In the genomic region with DNA sequence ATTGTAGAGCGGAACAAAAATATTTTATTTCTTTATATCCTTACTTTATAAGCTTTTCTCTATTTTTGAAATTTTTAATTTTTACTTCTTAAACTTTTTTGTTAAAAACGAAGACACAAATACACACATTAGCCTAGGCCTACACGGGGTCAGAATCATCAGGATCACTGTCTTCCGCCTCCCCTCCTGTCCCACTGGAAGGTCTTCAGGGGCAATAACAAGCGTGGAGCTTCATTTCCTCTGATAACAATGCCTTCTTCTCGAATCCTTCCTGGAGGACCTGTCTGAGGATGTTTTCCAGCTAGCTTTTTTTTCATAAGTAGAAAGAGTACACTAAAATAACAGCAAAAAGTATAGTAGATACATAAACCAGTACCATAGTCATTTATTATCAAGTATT, we compare ENCODE assay signal across 34 cellular contexts.
"Had no signal": no experiment of that assay in that cellular context is flagged by ENCODE, and none has a peak within 500 bp of the region (broad histone marks: within the 10 kb centered on the region; RNA-seq: fewer than 3 reads in every experiment).

No MANE protein-coding gene starts in this region.

- H3K9ac ChIP-seq: KMS-11 had no signal

- H3K27ac ChIP-seq: KMS-11 had no signal

- H3K9me3 ChIP-seq: MG63 had no signal

- H3K4me3 ChIP-seq: MG63 had no signal

- H3K4me2 ChIP-seq: KMS-11 had no signal

- H3K27me3 ChIP-seq: MG63 had no signal

- H3K36me3 ChIP-seq: MG63 had no signal

- DNase-seq: Karpas-422, Kasumi-1, KG1, MG63, MM.1S, MV-4-11, NCI-H1048, NCI-H1092, NCI-H1092 treated with DMSO at 0.1 percent for 48 hours, NCI-H1105, NCI-H1105 treated with DMSO at 0.1 percent for 48 hours, NCI-H1417, NCI-H1417 treated with DMSO at 0.1 percent for 48 hours, NCI-H1436, NCI-H1436 treated with DMSO at 0.1 percent for 48 hours, NCI-H146, NCI-H1694, NCI-H1694 treated with DMSO at 0.1 percent for 48 hours, NCI-H187, NCI-H187 treated with DMSO at 0.1 percent for 48 hours, NCI-H1930, NCI-H2029, NCI-H2029 treated with DMSO at 0.1 percent for 48 hours, NCI-H2081, NCI-H2081 treated with DMSO at 0.1 percent for 48 hours, NCI-H2107, NCI-H2171, NCI-H2171 treated with DMSO at 0.1 percent for 48 hours, NCI-H2227 treated with DMSO at 0.1 percent for 48 hours, NCI-H345, NCI-H446, NCI-H510A, NCI-H510A treated with DMSO at 0.1 percent for 48 hours had no signal
